In the genomic region with DNA sequence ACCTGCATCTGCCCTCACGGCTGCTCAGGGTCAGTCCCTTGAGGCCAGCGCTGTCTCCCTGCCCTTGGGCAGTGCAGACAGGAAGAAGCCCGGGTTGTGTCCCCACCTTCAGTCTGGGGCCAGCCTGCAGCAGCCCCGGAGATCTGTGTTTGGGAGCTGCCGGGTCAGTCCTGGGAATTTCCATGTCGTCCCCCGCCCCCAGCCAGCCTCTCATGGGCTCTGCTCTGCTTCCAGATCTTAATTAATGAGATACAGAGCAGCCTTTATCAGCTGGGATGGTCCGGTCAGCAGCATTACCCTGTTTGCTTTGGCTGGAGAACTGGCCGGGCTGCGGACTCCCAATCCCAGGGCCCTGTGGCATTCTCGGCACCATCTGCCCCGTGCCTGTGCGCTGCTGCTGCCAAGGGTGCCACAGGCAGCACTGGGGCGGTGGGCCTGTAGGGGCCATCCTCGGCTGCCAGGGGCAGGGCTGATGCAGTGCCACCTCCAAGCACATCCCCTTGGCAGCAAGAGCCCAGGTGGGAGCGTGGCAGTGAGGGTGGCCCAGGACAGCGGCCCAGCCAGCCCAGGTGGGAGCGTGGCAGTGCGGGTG, we compare ENCODE assay signal across 13 cellular contexts. TPM values are rescaled to one million over a fixed set of nuclear protein-coding genes. Genes with fewer than 3 reads are reported as not detected.
DNase-seq lines count a peak whose midpoint lies in the region; ATAC-seq and TF ChIP-seq lines count a peak whose summit lies in the region.
"Had no signal": no experiment of that assay in that cellular context is flagged by ENCODE, and none has a peak within 500 bp of the region (broad histone marks: within the 10 kb centered on the region; RNA-seq: fewer than 3 reads in every experiment).

No MANE protein-coding gene starts in this region.

- TF ChIP-seq POLR2A in adrenal gland (IDR thresholded peaks at IDR 0.05): no peak
- no peak for TF ChIP-seq POLR2A in prostate gland (IDR thresholded peaks at IDR 0.05)

- H3K36me3 ChIP-seq in BJ (ENCODE audit: control insufficient read depth, insufficient read depth, low read length) (peaks cover 14% of the 10 kb centered on the region), adrenal gland (replicated peaks in 1 of 2) (no peaks in the 10 kb centered on the region), hepatocyte (replicated peaks; ENCODE audit: insufficient read depth, low read depth) (no peaks in the 10 kb centered on the region), prostate gland (no peaks in the 10 kb centered on the region)

- H4K20me1 ChIP-seq in hepatocyte (ENCODE audit: insufficient read depth, poor library complexity, severe bottlenecking): no peaks in the 10 kb centered on the region

- no peaks in the 10 kb centered on the region for H3K9me2 ChIP-seq in hepatocyte (replicated peaks; ENCODE audit: insufficient read depth)

- H2AFZ ChIP-seq in hepatocyte: no peak overlapping the region

- peaks cover 28% of the 10 kb centered on the region for H3K79me2 ChIP-seq in hepatocyte

- no peak for ATAC-seq in HG03439 (IDR thresholded peaks at IDR 0.05; ENCODE audit: unreplicated experiment)
- ATAC-seq: activated T-helper 17 cell treated with anti-CD3 and anti-CD28 coated beads, Interleukin-2, amount 50 U/mL, for 72 hours; stimulated activated naive B cell treated with anti-CD40 and anti-IgM and Interleukin-4, amounts not matched to agents 10 μg/mL and 1 μg/mL and 100 μg/mL, for 72 hours had no signal

- H3K4me2 ChIP-seq in hepatocyte: peak overlapping the region; percentile 95

- H3K27me3 ChIP-seq in BJ (ENCODE audit: control insufficient read depth, insufficient read depth, low read length) (no peaks in the 10 kb centered on the region), adrenal gland (peaks cover 4% of the 10 kb centered on the region), hepatocyte (no peaks in the 10 kb centered on the region), prostate gland (replicated peaks; ENCODE audit: insufficient read depth) (no peaks in the 10 kb centered on the region)

- H3K4me3 ChIP-seq in BJ (ENCODE audit: low read depth, low read length) (peak overlapping the region; percentile 64), adrenal gland (peak overlapping the region in 1 of 4 donors; percentile 97), hepatocyte (no peak overlapping the region), prostate gland (peak overlapping the region in 1 of 2 donors; percentile 74)

- 26 to 51% (median 41%) methylated on average over 14 to 19 of the region's 19 CpGs for WGBS in adrenal gland, 4 donors
- 72% methylated on average over 19 of the region's 19 CpGs for WGBS in hepatocyte (ENCODE audit: low lambda C conversion rate, missing lambda C conversion rate)
- WGBS in prostate gland: 49% methylated on average over 17 of the region's 19 CpGs

- DNase-seq in BJ (ENCODE audit: low read depth): no peak
- peak in 5 of 7 donors; percentile 38 to 62 (median 48) for DNase-seq in adrenal gland
- no peak for DNase-seq in hepatocyte (ENCODE audit: low spot score)
- DNase-seq in prostate gland (ENCODE audit: low spot score): peak; percentile 40
- no peak for DNase-seq in NCI-H2196 treated with DMSO at 0.1 percent for 48 hours (lab: John Stamatoyannopoulos, UW; ENCODE audit: unreplicated experiment)
- no peak for DNase-seq in inferior parietal cortex (ENCODE audit: extremely low spot score)
- no peak for DNase-seq in D341Med (ENCODE audit: low spot score)
- DNase-seq: CD4-positive, CD25-positive, alpha-beta regulatory T cell; effector CD4-positive, alpha-beta T cell; NCI-H748 treated with DMSO at 0.1 percent for 48 hours; stimulated activated naive B cell treated with anti-CD40 and anti-IgM and Interleukin-4, amounts not matched to agents 10 μg/mL and 1 μg/mL and 100 μg/mL, for 72 hours had no signal

- H3K9me3 ChIP-seq in adrenal gland (replicated peaks in 1 of 3) (no peaks in the 10 kb centered on the region), hepatocyte (ENCODE audit: low read depth) (peaks cover 3% of the 10 kb centered on the region), prostate gland (no peaks in the 10 kb centered on the region)

- peak overlapping the region in 1 of 5 donors; percentile 87 for H3K27ac ChIP-seq in adrenal gland
- peak overlapping the region; percentile 28 for H3K27ac ChIP-seq in hepatocyte
- H3K27ac ChIP-seq in prostate gland: peak overlapping the region; percentile 70 to 80

- CTCF ChIA-PET in BJ (lab: Yijun Ruan, JAX): interaction anchor here (1.5 kb wide), 1 partner anchor 98 kb away, joined by 3 read pairs; no protein-coding TSS in a partner anchor

- TF ChIP-seq CTCF in BJ (IDR thresholded peaks at IDR 0.05; ENCODE audit: insufficient read depth, low read depth, low read length) (no peak), adrenal gland (IDR thresholded peaks at IDR 0.05) (no peak), hepatocyte (IDR thresholded peaks at IDR 0.05; ENCODE audit: poor library complexity) (no peak), prostate gland (IDR thresholded peaks at IDR 0.05) (no peak)

- intact Hi-C loops in adrenal gland (cut with DNase I): no loop called here
- intact Hi-C loops in prostate gland (cut with DNase I): no loop called here

- POLR2A ChIA-PET in BJ (lab: Charles Lee): no interaction called here

- H3K4me1 ChIP-seq in adrenal gland (replicated peaks in 1 of 2): peaks cover 12 to 16% of the 10 kb centered on the region in 2 donors
- peaks cover 48% of the 10 kb centered on the region for H3K4me1 ChIP-seq in hepatocyte (ENCODE audit: insufficient read depth)
- H3K4me1 ChIP-seq in prostate gland (replicated peaks): peaks cover 48% of the 10 kb centered on the region

RNA-seq across cellular contexts. Expression of gene BOK, which starts 2.4 kb away (rescaled TPM):
- 29.4 and 42.9 TPM in 2 replicates for polyA plus RNA-seq in BJ (2011; rRNA removed)
- polyA minus RNA-seq in BJ (2011; rRNA and poly(A)+ RNA removed): 19.3 and 22.8 TPM in 2 replicates
- 10 to 100 TPM; 10.3 to 41.7 (median 16.7) TPM for total RNA-seq in adrenal gland
- polyA plus RNA-seq in adrenal gland: 10 to 100 TPM in 1 of 3 donors, 1 to 10 TPM in 2; 2.9 to 19.3 (median 7.8) TPM
- 24.2 and 25.4 TPM in 2 replicates for total RNA-seq in hepatocyte
- 26.5 and 39.7 TPM in 2 replicates for polyA plus RNA-seq in hepatocyte
- total RNA-seq in prostate gland: 10 to 100 TPM; 58.3 to 91.6 TPM
- total RNA-seq: CD4-positive, CD25-positive, alpha-beta regulatory T cell had no signal
- polyA plus RNA-seq: CD4-positive, CD25-positive, alpha-beta regulatory T cell had no signal

RNA-seq across cellular contexts. Expression of gene STK25, which starts 52.6 kb away (rescaled TPM):
- polyA plus RNA-seq in BJ (2011; rRNA removed) (232 and 386 TPM in 2 replicates), adrenal gland (100 to 1,000 TPM; 100 to 318 (median 246) TPM), hepatocyte (192 and 199 TPM in 2 replicates)
- 160 and 245 TPM in 2 replicates for polyA minus RNA-seq in BJ (2011; rRNA and poly(A)+ RNA removed)
- total RNA-seq in adrenal gland (100 to 1,000 TPM in 7 of 8 donors, 10 to 100 TPM in 1; 71.4 to 352 (median 167) TPM), hepatocyte (177 and 183 TPM in 2 replicates), prostate gland (100 to 1,000 TPM; 169 to 235 TPM)

Comparison
In these comparisons a context has a peak if more than half of its experiments do, and no peak if none do; other contexts are left out.
1. DNase-seq: peak in adrenal gland (5 of 7) and prostate gland (single experiment); none in BJ (single experiment), hepatocyte (single experiment), NCI-H2196 treated with DMSO at 0.1 percent for 48 hours (single experiment), inferior parietal cortex (single experiment) and D341Med (single experiment).